16 cellular contexts compared by ENCODE assay signal in the genomic region with DNA sequence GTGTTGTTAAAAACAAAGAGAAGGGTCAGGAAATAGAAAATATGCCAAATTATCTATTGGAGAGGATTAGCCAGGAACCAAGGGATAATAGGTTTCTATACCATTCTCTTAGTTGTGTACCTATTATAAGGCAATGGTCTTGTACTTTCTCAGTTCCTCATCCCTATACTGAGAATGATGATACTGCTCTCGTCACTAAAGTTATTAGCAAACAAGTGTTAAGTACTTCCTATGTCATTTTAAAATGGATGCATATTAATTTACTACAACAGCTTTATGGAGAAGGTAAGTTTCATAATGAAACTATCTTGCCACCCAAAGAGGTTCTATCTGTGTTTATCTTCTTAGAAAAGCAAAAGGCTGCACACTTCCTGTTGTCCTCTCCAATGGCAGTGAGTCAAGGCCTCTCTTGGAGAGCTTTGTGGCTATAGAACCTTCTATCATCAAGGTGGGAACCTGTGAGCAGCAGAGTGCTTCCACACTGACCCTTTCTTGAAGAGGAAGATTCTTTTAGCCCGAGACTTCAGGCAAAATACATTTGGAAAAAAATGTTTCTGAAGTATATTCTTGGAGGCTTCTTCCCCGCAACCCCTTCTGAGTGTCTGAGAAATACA.
DNase-seq lines count a peak whose midpoint lies in the region; ATAC-seq and TF ChIP-seq lines count a peak whose summit lies in the region.
"Had no signal": no experiment of that assay in that cellular context is flagged by ENCODE, and none has a peak within 500 bp of the region (broad histone marks: within the 10 kb centered on the region; RNA-seq: fewer than 3 reads in every experiment).

No MANE protein-coding gene starts in this region.

- H3K79me2 ChIP-seq in SK-N-SH (ENCODE audit: insufficient read depth): no peaks in the 10 kb centered on the region

- no peak overlapping the region for H3K4me2 ChIP-seq in SK-N-SH

- no peak for ATAC-seq in SK-N-SH treated with all-trans-retinoic acid at 6 μM for 48 hours
- peak; percentile 70 for ATAC-seq in HG02884 (IDR thresholded peaks at IDR 0.05; ENCODE audit: unreplicated experiment)
- ATAC-seq: psoas muscle had no signal

- H3K27me3 Mint-ChIP-seq in T-helper 2 cell treated with Interferon-gamma antibody and Interleukin-4, amounts not matched to agents 5 μg/mL and 100 μg/mL, for 36 hours (ENCODE audit: low read depth): no peaks in the 10 kb centered on the region

- no peak for DNase-seq in SK-N-SH
- DNase-seq in OCI-M1 (lab: John Stamatoyannopoulos, UW): peak; percentile 24
- DNase-seq in T-helper 2 cell treated with Interferon-gamma antibody and Interleukin-4, amounts not matched to agents 5 μg/mL and 100 μg/mL, for 36 hours (ENCODE audit: low spot score): no peak
- no peak for DNase-seq in NCI-H2029 (lab: John Stamatoyannopoulos, UW)
- DNase-seq in posterior cingulate gyrus: no peak
- DNase-seq in glomerular visceral epithelial cell (ENCODE audit: extremely low spot score): no peak
- DNase-seq: activated naive CD4-positive, alpha-beta T cell treated with Interleukin-2 at 50 U/mL for 16 hours; COR-L47; kidney; NK-92 treated with Interleukin-12 subunit alpha and Interleukin-12 subunit beta, amount 100 ng/mL, for 24 hours; psoas muscle; stimulated activated CD4-positive, alpha-beta T cell treated with anti-CD3 and anti-CD28 coated beads, Interleukin-15, amount 100 ng/mL, for 24 hours had no signal

- H3K27ac Mint-ChIP-seq in T-helper 2 cell treated with Interferon-gamma antibody and Interleukin-4, amounts not matched to agents 5 μg/mL and 100 μg/mL, for 36 hours: no peak overlapping the region

- no peak overlapping the region for H3K4me3 Mint-ChIP-seq in T-helper 2 cell treated with Interferon-gamma antibody and Interleukin-4, amounts not matched to agents 5 μg/mL and 100 μg/mL, for 36 hours

- no peaks in the 10 kb centered on the region for H3K36me3 ChIP-seq in SK-N-SH (replicated peaks in 1 of 2; ENCODE audit: control insufficient read depth in 1 of 2, insufficient read depth in 2 of 2, low read length in 1 of 2)
- H3K36me3 ChIP-seq: cardiac muscle cell, thoracic aorta had no signal

- TF ChIP-seq CTCF in SK-N-SH (IDR thresholded peaks at IDR 0.05): no peak

- H2AFZ ChIP-seq in SK-N-SH (ENCODE audit: low read depth): peak overlapping the region; percentile 35; the same call in 1 of the 2 replicates

- H3K4me1 Mint-ChIP-seq in T-helper 2 cell treated with Interferon-gamma antibody and Interleukin-4, amounts not matched to agents 5 μg/mL and 100 μg/mL, for 36 hours (ENCODE audit: low read depth): peaks cover 2% of the 10 kb centered on the region

- 38% methylated on average over 3 of the region's 3 CpGs for WGBS in SK-N-SH (ENCODE audit: low lambda C conversion rate)

- H3K27ac ChIP-seq in SK-N-SH (ENCODE audit: low read depth in 2 of 2, low read length in 1 of 2): no peak overlapping the region
- H3K27ac ChIP-seq: cardiac muscle cell, psoas muscle, thoracic aorta had no signal

- H3K36me3 Mint-ChIP-seq in T-helper 2 cell treated with Interferon-gamma antibody and Interleukin-4, amounts not matched to agents 5 μg/mL and 100 μg/mL, for 36 hours (ENCODE audit: low read depth): no peaks in the 10 kb centered on the region

- H3K27me3 ChIP-seq in SK-N-SH (ENCODE audit: insufficient read depth): no peaks in the 10 kb centered on the region
- H3K27me3 ChIP-seq: cardiac muscle cell had no signal

- CTCF ChIA-PET in SK-N-SH (lab: Yijun Ruan, JAX): no interaction called here

- no peak for TF ChIP-seq RAD21 in SK-N-SH (IDR thresholded peaks at IDR 0.05; ENCODE audit: low read length)

- H3K4me3 ChIP-seq in SK-N-SH (ENCODE audit: low read depth in 2 of 2, low read length in 1 of 2): no peak overlapping the region
- H3K4me3 ChIP-seq: cardiac muscle cell, psoas muscle, thoracic aorta had no signal

- H3K9me3 ChIP-seq in SK-N-SH: no peaks in the 10 kb centered on the region
- H3K9me3 ChIP-seq: psoas muscle, thoracic aorta had no signal

- H3K4me1 ChIP-seq in SK-N-SH (ENCODE audit: control insufficient read depth in 1 of 2, insufficient read depth in 2 of 2, low read depth in 1 of 2, low read length in 1 of 2): no peaks in the 10 kb centered on the region
- H3K4me1 ChIP-seq: psoas muscle had no signal

- no peaks in the 10 kb centered on the region for H3K9me2 ChIP-seq in SK-N-SH

- TF ChIP-seq EP300 in SK-N-SH (IDR thresholded peaks at IDR 0.05; ENCODE audit: borderline replicate concordance in 1 of 2, low read depth in 1 of 2, low read length in 1 of 2): no peak

- POLR2A ChIA-PET in SK-N-SH (lab: Yijun Ruan, JAX): no interaction called here

- H4K20me1 ChIP-seq in SK-N-SH (ENCODE audit: insufficient read depth): no peaks in the 10 kb centered on the region

- no peaks in the 10 kb centered on the region for H3K9me3 Mint-ChIP-seq in T-helper 2 cell treated with Interferon-gamma antibody and Interleukin-4, amounts not matched to agents 5 μg/mL and 100 μg/mL, for 36 hours

- H3K9ac ChIP-seq in SK-N-SH: no peak overlapping the region

- intact Hi-C loops in posterior cingulate gyrus (cut with DNase I): no loop called here

- no peaks in the 10 kb centered on the region for H3F3A ChIP-seq in SK-N-SH (replicated peaks; ENCODE audit: insufficient read depth)

TF ChIP-seq in SK-N-SH, 30 proteins besides CTCF, POLR2A, EP300 and RAD21:
- TF ChIP-seq NRF1 (IDR thresholded peaks at IDR 0.05; ENCODE audit: low read depth, low read length) (no peak), TAF1 (IDR thresholded peaks at IDR 0.05; ENCODE audit: borderline replicate concordance, low read depth, low read length) (no peak)

TF ChIP-seq in SK-N-SH treated with all-trans-retinoic acid at 6 μM for 48 hours, 23 proteins besides CTCF, POLR2A, EP300 and RAD21:
- TF ChIP-seq SNAI2 (CRISPR knock-in tag; IDR thresholded peaks at IDR 0.05) (no peak), ARNTL (CRISPR knock-in tag; IDR thresholded peaks at IDR 0.05; ENCODE audit: borderline replicate concordance, low read depth) (no peak), TOX (CRISPR knock-in tag; IDR thresholded peaks at IDR 0.05; ENCODE audit: borderline replicate concordance) (no peak), PPARA (CRISPR knock-in tag; IDR thresholded peaks at IDR 0.05; ENCODE audit: borderline replicate concordance) (no peak), BACH2 (CRISPR knock-in tag; IDR thresholded peaks at IDR 0.05; ENCODE audit: borderline replicate concordance) (no peak), RARB (CRISPR knock-in tag; IDR thresholded peaks at IDR 0.05) (no peak), GLIS3 (CRISPR knock-in tag; IDR thresholded peaks at IDR 0.05) (no peak), CSDC2 (CRISPR knock-in tag; IDR thresholded peaks at IDR 0.05) (no peak), ZNF8 (CRISPR knock-in tag; IDR thresholded peaks at IDR 0.05) (no peak), ZC3H10 (CRISPR knock-in tag; IDR thresholded peaks at IDR 0.05) (no peak)
- TF ChIP-seq, protein P1, sequence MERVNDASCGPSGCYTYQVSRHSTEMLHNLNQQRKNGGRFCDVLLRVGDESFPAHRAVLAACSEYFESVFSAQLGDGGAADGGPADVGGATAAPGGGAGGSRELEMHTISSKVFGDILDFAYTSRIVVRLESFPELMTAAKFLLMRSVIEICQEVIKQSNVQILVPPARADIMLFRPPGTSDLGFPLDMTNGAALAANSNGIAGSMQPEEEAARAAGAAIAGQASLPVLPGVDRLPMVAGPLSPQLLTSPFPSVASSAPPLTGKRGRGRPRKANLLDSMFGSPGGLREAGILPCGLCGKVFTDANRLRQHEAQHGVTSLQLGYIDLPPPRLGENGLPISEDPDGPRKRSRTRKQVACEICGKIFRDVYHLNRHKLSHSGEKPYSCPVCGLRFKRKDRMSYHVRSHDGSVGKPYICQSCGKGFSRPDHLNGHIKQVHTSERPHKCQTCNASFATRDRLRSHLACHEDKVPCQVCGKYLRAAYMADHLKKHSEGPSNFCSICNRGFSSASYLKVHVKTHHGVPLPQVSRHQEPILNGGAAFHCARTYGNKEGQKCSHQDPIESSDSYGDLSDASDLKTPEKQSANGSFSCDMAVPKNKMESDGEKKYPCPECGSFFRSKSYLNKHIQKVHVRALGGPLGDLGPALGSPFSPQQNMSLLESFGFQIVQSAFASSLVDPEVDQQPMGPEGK (CRISPR knock-in tag; IDR thresholded peaks at IDR 0.05; ENCODE audit: borderline replicate concordance): no peak
- TF ChIP-seq, protein P2, sequence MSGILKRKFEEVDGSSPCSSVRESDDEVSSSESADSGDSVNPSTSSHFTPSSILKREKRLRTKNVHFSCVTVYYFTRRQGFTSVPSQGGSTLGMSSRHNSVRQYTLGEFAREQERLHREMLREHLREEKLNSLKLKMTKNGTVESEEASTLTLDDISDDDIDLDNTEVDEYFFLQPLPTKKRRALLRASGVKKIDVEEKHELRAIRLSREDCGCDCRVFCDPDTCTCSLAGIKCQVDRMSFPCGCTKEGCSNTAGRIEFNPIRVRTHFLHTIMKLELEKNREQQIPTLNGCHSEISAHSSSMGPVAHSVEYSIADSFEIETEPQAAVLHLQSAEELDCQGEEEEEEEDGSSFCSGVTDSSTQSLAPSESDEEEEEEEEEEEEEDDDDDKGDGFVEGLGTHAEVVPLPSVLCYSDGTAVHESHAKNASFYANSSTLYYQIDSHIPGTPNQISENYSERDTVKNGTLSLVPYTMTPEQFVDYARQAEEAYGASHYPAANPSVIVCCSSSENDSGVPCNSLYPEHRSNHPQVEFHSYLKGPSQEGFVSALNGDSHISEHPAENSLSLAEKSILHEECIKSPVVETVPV (CRISPR knock-in tag; IDR thresholded peaks at IDR 0.05): no peak
TF ChIP-seq in SK-N-SH treated with all-trans-retinoic acid at 6 μM for 48 hours: peak in this region for 0.
